8 cellular contexts compared by ENCODE assay signal in the genomic region with DNA sequence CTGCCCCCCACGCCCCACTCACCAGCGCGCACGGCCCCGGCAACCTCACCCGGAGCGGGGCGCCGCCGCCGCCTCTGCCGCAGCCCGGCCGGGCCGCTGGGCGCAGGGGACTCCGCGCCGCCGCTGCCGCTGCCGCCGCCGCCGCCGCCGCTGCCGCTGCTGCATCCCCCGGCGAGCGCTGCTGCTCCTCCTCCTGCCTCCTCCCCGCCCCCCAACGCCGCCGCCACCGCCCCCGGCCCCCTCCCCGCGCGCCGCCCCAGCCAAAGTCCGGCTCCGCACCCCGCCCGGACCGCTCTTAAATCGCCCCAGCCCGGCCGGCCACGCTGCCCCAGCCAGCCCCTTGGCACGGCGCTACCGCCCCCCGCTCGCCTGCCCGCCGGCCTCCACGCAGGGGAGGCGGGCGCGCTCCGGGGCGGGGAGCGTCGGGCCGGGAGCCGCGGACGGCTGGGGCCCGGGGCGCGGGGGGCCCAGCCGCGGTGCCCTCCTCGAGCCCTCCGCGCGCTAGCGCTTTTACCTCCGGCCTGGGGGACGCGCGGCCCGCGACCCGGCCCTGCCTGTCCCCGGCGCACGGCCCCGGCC. TPM values are rescaled to one million over a fixed set of nuclear protein-coding genes. Genes with fewer than 3 reads are reported as not detected.
DNase-seq lines count a peak whose midpoint lies in the region; ATAC-seq, FAIRE-seq and TF ChIP-seq lines count a peak whose summit lies in the region.

A gene (minus strand): TSS at position 161 of the 579 bp plus-strand sequence. CDS start 28,118 bp downstream, outside the sequence.

- TF ChIP-seq CTCF in GM12878 (IDR thresholded peaks at IDR 0.05 in 2 of 3, conservative IDR thresholded peaks at IDR 0.05 in 1 of 3; ENCODE audit: control insufficient read depth in 2 of 3, extremely low read depth in 1 of 3, insufficient read depth in 1 of 3, low read depth in 3 of 3, low read length in 3 of 3) = no peak

- WGBS in GM12878 (ENCODE audit: insufficient coverage, insufficient replicate concordance, low lambda C conversion rate, missing lambda C conversion rate) = 3% methylated on average over 19 of the region's 90 CpGs
- WGBS in small intestine, 3 donors = 0 to 2% (median 1%) methylated on average over 18 to 90 of the region's 90 CpGs

- H3K9me3 ChIP-seq in GM12878 (replicated peaks; ENCODE audit: control insufficient read depth, insufficient read depth, low read length) (no peaks in the 10 kb centered on the region), small intestine (ENCODE audit: control insufficient read depth, low read depth) (no peaks in the 10 kb centered on the region)

- H3K4me3 Mint-ChIP-seq in activated naive CD4-positive, alpha-beta T cell treated with anti-CD3 and anti-CD28 coated beads for 36 hours = peak within 1 kb of the TSS; percentile 74

- H3K4me1 ChIP-seq in GM12878 (ENCODE audit: control insufficient read depth, insufficient read depth, low read length) (0 out of 2 replicates have a peak, but pooled peaks cover 2% of the 10 kb centered on the region), small intestine (ENCODE audit: control insufficient read depth in 2 of 2, insufficient read depth in 1 of 2, low read depth in 1 of 2, low read length in 1 of 2) (no peaks in the 10 kb centered on the region)

- no peak within 1 kb of the TSS for H3K9ac ChIP-seq in GM12878 (ENCODE audit: control insufficient read depth, insufficient read depth, low read length)

- FAIRE-seq in GM12878 (lab: Jason Lieb, UNC) = no peak
- FAIRE-seq in small intestine (lab: Jason Lieb, UNC) = no peak
- FAIRE-seq in GM19239 (lab: Jason Lieb, UNC) = no peak

- peaks cover 18% of the 10 kb centered on the region for H3K4me1 Mint-ChIP-seq in activated naive CD4-positive, alpha-beta T cell treated with anti-CD3 and anti-CD28 coated beads for 36 hours (ENCODE audit: low read depth)

- no TSS peak for BruUV-seq in GM12878 (replicated peaks; lab: Mats Ljungman, UMichigan)

- H3K9me3 Mint-ChIP-seq in activated naive CD4-positive, alpha-beta T cell treated with anti-CD3 and anti-CD28 coated beads for 36 hours = no peaks in the 10 kb centered on the region

- no peaks in the 10 kb centered on the region for H3K36me3 Mint-ChIP-seq in activated naive CD4-positive, alpha-beta T cell treated with anti-CD3 and anti-CD28 coated beads for 36 hours (ENCODE audit: low read depth)

- TF ChIP-seq EP300 in GM12878 (IDR thresholded peaks at IDR 0.05; ENCODE audit: borderline replicate concordance in 1 of 2, control insufficient read depth in 1 of 2, low read depth in 2 of 2, low read length in 2 of 2) = no peak

- CTCF ChIA-PET in activated naive CD4-positive, alpha-beta T cell treated with anti-CD3 and anti-CD28 coated beads for 36 hours (lab: Charles Lee) = interaction anchor here (2.2 kb wide), 1 partner anchor 835 kb away, joined by 11 read pairs; no protein-coding TSS in a partner anchor
- CTCF ChIA-PET in GM12878 (lab: Yijun Ruan, JAX) = interaction anchor here (1.1 to 2.3 kb wide), 2 partner anchors 58 to 835 kb away, joined by 3 to 19 read pairs; no protein-coding TSS in a partner anchor

- no peak within 1 kb of the TSS for H3K27ac ChIP-seq in GM12878 (ENCODE audit: control insufficient read depth, insufficient read depth)
- peak within 1 kb of the TSS; percentile 27 to 46 for H3K27ac ChIP-seq in small intestine (ENCODE audit: low read depth in 1 of 2, low read length in 1 of 2)

- no peak for TF ChIP-seq POLR2A in GM12878 (IDR thresholded peaks at IDR 0.05; ENCODE audit: low read depth, low read length)

- SMC1A ChIA-PET in GM12878 (lab: Charles Lee; ENCODE audit: uncharacterized antibody, unreplicated experiment) = no interaction called here

- H3K27ac Mint-ChIP-seq in activated naive CD4-positive, alpha-beta T cell treated with anti-CD3 and anti-CD28 coated beads for 36 hours = no peak within 1 kb of the TSS

- no peaks in the 10 kb centered on the region for H4K20me1 ChIP-seq in GM12878 (ENCODE audit: control insufficient read depth, insufficient read depth)

- no peaks in the 10 kb centered on the region for H3K79me2 ChIP-seq in GM12878 (ENCODE audit: control insufficient read depth, insufficient read depth, low read length)

- H3K4me2 ChIP-seq in GM12878 (ENCODE audit: control insufficient read depth, insufficient read depth) = peak within 1 kb of the TSS; percentile 92

- ATAC-seq in GM12878 = no peak

- H3K27me3 Mint-ChIP-seq in activated naive CD4-positive, alpha-beta T cell treated with anti-CD3 and anti-CD28 coated beads for 36 hours (ENCODE audit: low read depth) = peaks cover 48% of the 10 kb centered on the region

- H3K27me3 ChIP-seq in GM12878 (replicated peaks in 1 of 2; ENCODE audit: control insufficient read depth in 2 of 2, insufficient read depth in 2 of 2, low read length in 1 of 2) (peaks cover 6 to 20% of the 10 kb centered on the region in 2 experiments), small intestine (ENCODE audit: control insufficient read depth in 2 of 2, insufficient read depth in 2 of 2, low read length in 2 of 2) (no peaks in the 10 kb centered on the region)

- RAD21 ChIA-PET in GM12878 (lab: Charles Lee; ENCODE audit: unreplicated experiment) = interaction anchor here (2.3 kb wide), 1 partner anchor 835 kb away, joined by 10 read pairs; no protein-coding TSS in a partner anchor

- no peak for TF ChIP-seq RAD21 in GM12878 (IDR thresholded peaks at IDR 0.05; ENCODE audit: insufficient read depth, low read depth, low read length)

- POLR2A ChIA-PET in GM12878 (lab: Charles Lee) = no interaction called here

- no peak for DNase-seq in activated naive CD4-positive, alpha-beta T cell treated with anti-CD3 and anti-CD28 coated beads for 36 hours
- no peak for DNase-seq in activated naive CD4-positive, alpha-beta T cell (lab: John Stamatoyannopoulos, UW)
- DNase-seq in GM12878 (ENCODE audit: low read depth, low spot score) = no peak
- DNase-seq in iPS-NIHi7 (ENCODE audit: extremely low spot score) = peak; percentile 51
- DNase-seq in small intestine = peak; percentile 55
- DNase-seq in GM19239 (ENCODE audit: insufficient read length, low spot score) = no peak
- DNase-seq in occipital lobe (lab: John Stamatoyannopoulos, UW) = no peak
- DNase-seq in activated effector memory CD4-positive, alpha-beta T cell treated with anti-CD3 and anti-CD28 coated beads, Interleukin-2, amount 50 U/mL, for 16 hours = no peak

- intact Hi-C loops in activated naive CD4-positive, alpha-beta T cell treated with anti-CD3 and anti-CD28 coated beads for 36 hours (cut with micrococcal nuclease) = no loop called here
- intact Hi-C loops in GM12878 (cut with micrococcal nuclease; ENCODE audit: unreplicated experiment) = no loop called here

- H3K36me3 ChIP-seq in GM12878 (ENCODE audit: control insufficient read depth in 2 of 2, insufficient read depth in 2 of 2, low read length in 1 of 2) (no peaks in the 10 kb centered on the region), small intestine (ENCODE audit: control insufficient read depth in 2 of 2, insufficient read depth in 2 of 2, low read length in 2 of 2) (no peaks in the 10 kb centered on the region)

- H3K4me3 ChIP-seq in GM12878 (peak within 1 kb of the TSS; percentile 8; the same call in 1 of the 2 replicates), small intestine (ENCODE audit: low read depth in 1 of 2, low read length in 2 of 2) (peak within 1 kb of the TSS; percentile 51 to 65)

- no peak within 1 kb of the TSS for H2AFZ ChIP-seq in GM12878 (ENCODE audit: control insufficient read depth, low read depth, low read length)

- in situ Hi-C loops in GM12878 (cut with MboI) = loop anchor here (5.0 kb wide), 1 partner anchor 832 kb away; no protein-coding TSS in a partner anchor

TF ChIP-seq in GM12878, 131 proteins besides CTCF, POLR2A, EP300 and RAD21:
- TF ChIP-seq IKZF1 (conservative IDR thresholded peaks at IDR 0.05) = peak; percentile 6; the same call in 1 of the 2 replicates
- no peak for TF ChIP-seq BCL11A (IDR thresholded peaks at IDR 0.05; ENCODE audit: low read depth, low read length)

RNA-seq across cellular contexts. Expression of the gene that starts here (rescaled TPM):
- total RNA-seq in activated naive CD4-positive, alpha-beta T cell treated with anti-CD3 and anti-CD28 coated beads for 36 hours = 1 to 10 TPM in 1 of 2 experiments, under 1 TPM in 1; 0.96 to 1.3 TPM
- 33.0 and 35.5 TPM in 2 replicates for total RNA-seq in GM12878 (2013; cell fraction: nucleolus; rRNA removed)
- total RNA-seq in GM12878 (2014; rRNA removed) (0.38 and 2.0 TPM in 2 replicates), GM12878 (2014; rRNA removed; fragmentation: Illumina TruSeq; extraction: Trizol) (0.83 and 1.1 TPM in 2 replicates), GM12878 (2021) (2.9 and 4.1 TPM in 2 replicates), occipital lobe (9.4 TPM)
- 3.0 TPM for polyA plus RNA-seq in GM12878 (2011; ENCODE audit: low read depth)
- polyA plus RNA-seq in GM12878 (2011; rRNA removed) (0.97 and 1.3 TPM in 2 replicates), GM12878 (2014; fragmentation: Illumina TruSeq; extraction: Trizol) (1.1 and 1.9 TPM in 2 replicates), GM12878 (2014; fragmentation: Nextera tagmentation; extraction: Ambion mirVana) (1 to 10 TPM in 1 of 2 experiments, under 1 TPM in 1; 0.69 to 1.4 TPM), GM12878 (2014; rRNA removed) (1.3 and 1.7 TPM in 2 replicates), GM12878 (2016; fragmentation: Nextera tagmentation; extraction: Ambion mirVana) (1 to 10 TPM; 2.4 to 2.5 TPM), small intestine (10 to 100 TPM; 10.3 to 40.9 (median 13.2) TPM)
- 1.4 and 1.9 TPM in 2 replicates for polyA plus RNA-seq in GM12878 (2011; cell fraction: cytosol; rRNA removed)
- 7.1 and 8.4 TPM in 2 replicates for polyA plus RNA-seq in GM12878 (2011; cell fraction: nucleus; rRNA removed)
- 2.4 and 3.0 TPM in 2 replicates for polyA plus RNA-seq in GM12878 (2012)
- polyA minus RNA-seq in GM12878 (2011; rRNA and poly(A)+ RNA removed) = 1.4 and 2.4 TPM in 2 replicates
- polyA minus RNA-seq in GM12878 (2011; cell fraction: cytosol; rRNA and poly(A)+ RNA removed) = 1.8 TPM in 1 of 2 replicates, not detected in the other
- 1.7 and 2.8 TPM in 2 replicates for polyA minus RNA-seq in GM12878 (2011; cell fraction: nucleus; rRNA and poly(A)+ RNA removed)

Comparison
In these comparisons a context has a peak if more than half of its experiments do, and no peak if none do; other contexts are left out.
1. DNase-seq: peak in iPS-NIHi7 (single experiment) and small intestine (single experiment); none in activated naive CD4-positive, alpha-beta T cell treated with anti-CD3 and anti-CD28 coated beads for 36 hours (single experiment), activated naive CD4-positive, alpha-beta T cell (0 of 4), GM12878 (single experiment), GM19239 (single experiment), occipital lobe (single experiment) and activated effector memory CD4-positive, alpha-beta T cell treated with anti-CD3 and anti-CD28 coated beads, Interleukin-2, amount 50 U/mL, for 16 hours (single experiment).